In genomic region chr1:34328281-34328680, GRCh38 we compare ENCODE assay signal across 26 cellular contexts.
"Had no signal": no experiment of that assay in that cellular context is flagged by ENCODE, and none has a peak within 500 bp of the region (broad histone marks: within the 10 kb centered on the region; RNA-seq: fewer than 3 reads in every experiment).

No MANE protein-coding gene starts in this region.

- H3K4me1 Mint-ChIP-seq: activated CD4-positive, alpha-beta memory T cell treated with anti-CD3 and anti-CD28 coated beads, Interleukin-2, amount 10 ng/mL, durations not matched to agents 7 days and 5 days; activated CD4-positive, alpha-beta T cell treated with anti-CD3 and anti-CD28 coated beads, Interleukin-2, amount 10 ng/mL, durations not matched to agents 7 days and 5 days; activated naive CD4-positive, alpha-beta T cell treated with anti-CD3 and anti-CD28 coated beads, Interleukin-2, amount 10 ng/mL, durations not matched to agents 7 days and 5 days; activated naive CD8-positive, alpha-beta T cell treated with anti-CD3 and anti-CD28 coated beads for 36 hours; T-helper 17 cell had no signal

- H3K27ac ChIP-seq: brain microvascular endothelial cell, cardiac muscle cell, SJSA1 had no signal

- H3K9me3 Mint-ChIP-seq: activated CD4-positive, alpha-beta memory T cell treated with anti-CD3 and anti-CD28 coated beads, Interleukin-2, amount 10 ng/mL, durations not matched to agents 7 days and 5 days; activated CD4-positive, alpha-beta T cell treated with anti-CD3 and anti-CD28 coated beads, Interleukin-2, amount 10 ng/mL, durations not matched to agents 7 days and 5 days; activated naive CD4-positive, alpha-beta T cell treated with anti-CD3 and anti-CD28 coated beads, Interleukin-2, amount 10 ng/mL, durations not matched to agents 7 days and 5 days; activated naive CD8-positive, alpha-beta T cell treated with anti-CD3 and anti-CD28 coated beads for 36 hours; activated T-cell treated with anti-CD3 and anti-CD28 coated beads, Interleukin-2, amount 50 U/mL, for 72 hours; activated T-helper 2 cell treated with anti-CD3 and anti-CD28 coated beads, Interferon-gamma antibody, Interleukin-2, Interleukin-4, amounts not matched to agents 10 μg/mL and 5 μg/mL and 100 μg/mL, durations not matched to agents 14 hours and 24 hours and 36 hours had no signal

- H3K27me3 ChIP-seq: brain microvascular endothelial cell, cardiac muscle cell, SJSA1 had no signal

- H3K4me3 ChIP-seq: cardiac muscle cell, K562, SJSA1 had no signal

- H3K36me3 Mint-ChIP-seq: activated naive CD4-positive, alpha-beta T cell treated with anti-CD3 and anti-CD28 coated beads, Interleukin-2, amount 10 ng/mL, durations not matched to agents 7 days and 5 days; activated naive CD8-positive, alpha-beta T cell treated with anti-CD3 and anti-CD28 coated beads for 36 hours had no signal

- H3K4me3 Mint-ChIP-seq: activated CD4-positive, alpha-beta memory T cell treated with anti-CD3 and anti-CD28 coated beads, Interleukin-2, amount 10 ng/mL, durations not matched to agents 7 days and 5 days; activated CD4-positive, alpha-beta T cell treated with anti-CD3 and anti-CD28 coated beads, Interleukin-2, amount 10 ng/mL, durations not matched to agents 7 days and 5 days; activated naive CD4-positive, alpha-beta T cell treated with anti-CD3 and anti-CD28 coated beads, Interleukin-2, amount 10 ng/mL, durations not matched to agents 7 days and 5 days; activated naive CD8-positive, alpha-beta T cell treated with anti-CD3 and anti-CD28 coated beads for 36 hours; activated T-cell treated with anti-CD3 and anti-CD28 coated beads, Interleukin-2, amount 50 U/mL, for 72 hours; T-helper 17 cell had no signal

- H3K9me3 ChIP-seq: SJSA1 had no signal

- DNase-seq: activated CD4-positive, alpha-beta memory T cell treated with anti-CD3 and anti-CD28 coated beads, Interleukin-2, amount 10 ng/mL, durations not matched to agents 7 days and 5 days; activated CD4-positive, alpha-beta T cell treated with anti-CD3 and anti-CD28 coated beads, Interleukin-2, amount 10 ng/mL, durations not matched to agents 7 days and 5 days; activated CD4-positive, CD25-positive, alpha-beta regulatory T cell; activated CD8-positive, alpha-beta memory T cell treated with anti-CD3 and anti-CD28 coated beads, Interleukin-2, amount 50 U/mL, for 4 hours; activated gamma-delta T cell treated with Interleukin-2 at 50 U/mL for 16 hours; activated naive CD4-positive, alpha-beta T cell treated with anti-CD3 and anti-CD28 coated beads, Interleukin-2, amount 10 ng/mL, durations not matched to agents 7 days and 5 days; activated naive CD8-positive, alpha-beta T cell treated with anti-CD3 and anti-CD28 coated beads for 36 hours; activated T-cell treated with anti-CD3 and anti-CD28 coated beads, Interleukin-2, amount 50 U/mL, for 72 hours; brain microvascular endothelial cell; Karpas-422; MM.1S; NCI-H1105; NCI-H146; NCI-H187 treated with DMSO at 0.1 percent for 48 hours; NCI-H2081 treated with DMSO at 0.1 percent for 48 hours; NCI-H446 treated with DMSO at 0.1 percent for 48 hours; NCI-H524 treated with DMSO at 0.1 percent for 48 hours; NCI-H82; PC-3; SHP77; T-helper 17 cell; T-helper 9 cell had no signal

- H3K4me1 ChIP-seq: SJSA1 had no signal

- H3K27ac Mint-ChIP-seq: activated CD4-positive, alpha-beta memory T cell treated with anti-CD3 and anti-CD28 coated beads, Interleukin-2, amount 10 ng/mL, durations not matched to agents 7 days and 5 days; activated CD4-positive, alpha-beta T cell treated with anti-CD3 and anti-CD28 coated beads, Interleukin-2, amount 10 ng/mL, durations not matched to agents 7 days and 5 days; activated naive CD4-positive, alpha-beta T cell treated with anti-CD3 and anti-CD28 coated beads, Interleukin-2, amount 10 ng/mL, durations not matched to agents 7 days and 5 days; activated naive CD8-positive, alpha-beta T cell treated with anti-CD3 and anti-CD28 coated beads for 36 hours; activated T-cell treated with anti-CD3 and anti-CD28 coated beads, Interleukin-2, amount 50 U/mL, for 72 hours; activated T-helper 2 cell treated with anti-CD3 and anti-CD28 coated beads, Interferon-gamma antibody, Interleukin-2, Interleukin-4, amounts not matched to agents 10 μg/mL and 5 μg/mL and 100 μg/mL, durations not matched to agents 14 hours and 24 hours and 36 hours; T-helper 17 cell had no signal

- ATAC-seq: activated T-cell treated with anti-CD3 and anti-CD28 coated beads, Interleukin-2, amount 50 U/mL, for 72 hours; K562; PC-3; T-helper 17 cell had no signal

- H3K27me3 Mint-ChIP-seq: activated CD4-positive, alpha-beta memory T cell treated with anti-CD3 and anti-CD28 coated beads, Interleukin-2, amount 10 ng/mL, durations not matched to agents 7 days and 5 days; activated CD4-positive, alpha-beta T cell treated with anti-CD3 and anti-CD28 coated beads, Interleukin-2, amount 10 ng/mL, durations not matched to agents 7 days and 5 days; activated naive CD4-positive, alpha-beta T cell treated with anti-CD3 and anti-CD28 coated beads, Interleukin-2, amount 10 ng/mL, durations not matched to agents 7 days and 5 days; T-helper 17 cell had no signal

- H3K36me3 ChIP-seq: brain microvascular endothelial cell, cardiac muscle cell, SJSA1 had no signal
